In genomic region chr4:121823505-121824170, GRCh38 we compare ENCODE assay signal across 1 cellular context.
TF ChIP-seq lines count a peak whose summit lies in the region.

TSS of gene CCNA2 (minus strand) at chr4:121823883. CDS start at chr4:121823628, 255 bp downstream.

TF ChIP-seq in HepG2, 621 proteins besides CTCF, POLR2A, EP300 and RAD21 (continued from another document and continues in another):
- TF ChIP-seq ZBTB44 (CRISPR knock-in tag; IDR thresholded peaks at IDR 0.05) (no peak), IKZF4 (CRISPR knock-in tag; IDR thresholded peaks at IDR 0.05; ENCODE audit: borderline replicate concordance, low read depth, not compliant biosample characterization) (no peak), ZNF644 (CRISPR knock-in tag; IDR thresholded peaks at IDR 0.05; ENCODE audit: low read depth) (no peak), DNMT1 (CRISPR knock-in tag; IDR thresholded peaks at IDR 0.05) (no peak), ZNF614 (CRISPR knock-in tag; IDR thresholded peaks at IDR 0.05; ENCODE audit: borderline replicate concordance) (no peak), NR2F2 (IDR thresholded peaks at IDR 0.05; ENCODE audit: borderline replicate concordance, low read depth) (no peak; the same call in 1 of the 2 replicates), FOXJ3 (CRISPR knock-in tag; IDR thresholded peaks at IDR 0.05; ENCODE audit: borderline replicate concordance) (peak; percentile 79; the same call in 1 of the 2 replicates), ZSCAN12 (CRISPR knock-in tag; IDR thresholded peaks at IDR 0.05) (no peak), ATF1 (CRISPR knock-in tag; IDR thresholded peaks at IDR 0.05) (peak; percentile 99), SIX1 (CRISPR knock-in tag; IDR thresholded peaks at IDR 0.05; ENCODE audit: borderline replicate concordance) (no peak), ZNF800 (CRISPR knock-in tag; IDR thresholded peaks at IDR 0.05) (no peak; the same call in 1 of the 2 replicates), SNAPC2 (CRISPR knock-in tag; IDR thresholded peaks at IDR 0.05) (no peak), ZBTB37 (CRISPR knock-in tag; IDR thresholded peaks at IDR 0.05) (no peak), HNRNPL (IDR thresholded peaks at IDR 0.05; ENCODE audit: low read depth, low read length) (0 out of 2 replicates have a peak, but pooled peaks have one; percentile 20), ETS1 (CRISPR knock-in tag; IDR thresholded peaks at IDR 0.05) (no peak), NRL (CRISPR knock-in tag; IDR thresholded peaks at IDR 0.05; ENCODE audit: borderline replicate concordance) (peak; percentile 71; the same call in 1 of the 2 replicates), SMYD3 (CRISPR knock-in tag; IDR thresholded peaks at IDR 0.05) (no peak), ZNF780A (CRISPR knock-in tag; IDR thresholded peaks at IDR 0.05) (no peak), ZNF777 (CRISPR knock-in tag; IDR thresholded peaks at IDR 0.05) (peak; percentile 92), ZNF781 (CRISPR knock-in tag; IDR thresholded peaks at IDR 0.05; ENCODE audit: borderline replicate concordance, not compliant biosample characterization) (peak; percentile 44), MAZ (IDR thresholded peaks at IDR 0.05; ENCODE audit: borderline replicate concordance, low read depth, low read length) (0 out of 2 replicates have a peak, but pooled peaks have one; percentile 20), MAZ (CRISPR knock-in tag; IDR thresholded peaks at IDR 0.05; ENCODE audit: low read depth) (peak; percentile 70; the same call in 1 of the 2 replicates), MBD4 (IDR thresholded peaks at IDR 0.05; ENCODE audit: borderline replicate concordance, low read length) (no peak), PAXIP1 (CRISPR knock-in tag; conservative IDR thresholded peaks at IDR 0.05) (peak; percentile 39), KMT2A (CRISPR knock-in tag; IDR thresholded peaks at IDR 0.05) (peak; percentile 96), RFX3 (CRISPR knock-in tag; IDR thresholded peaks at IDR 0.05) (no peak), ESRRA (CRISPR knock-in tag; IDR thresholded peaks at IDR 0.05; ENCODE audit: low read depth) (0 out of 2 replicates have a peak, but pooled peaks have one; percentile 14), ZBTB2 (CRISPR knock-in tag; IDR thresholded peaks at IDR 0.05; ENCODE audit: low read depth) (peak; percentile 74), FOSL2 (CRISPR knock-in tag; IDR thresholded peaks at IDR 0.05) (no peak), NAIF1 (CRISPR knock-in tag; IDR thresholded peaks at IDR 0.05; ENCODE audit: borderline replicate concordance) (no peak), PITX1 (CRISPR knock-in tag; IDR thresholded peaks at IDR 0.05) (0 out of 2 replicates have a peak, but pooled peaks have one; percentile 44), ZNF878 (CRISPR knock-in tag; IDR thresholded peaks at IDR 0.05) (peak; percentile 70; the same call in 1 of the 2 replicates), TBX3 (IDR thresholded peaks at IDR 0.05; ENCODE audit: borderline replicate concordance) (no peak), CERS6 (CRISPR knock-in tag; IDR thresholded peaks at IDR 0.05) (peak; percentile 84; the same call in 1 of the 2 replicates), PRDM10 (CRISPR knock-in tag; IDR thresholded peaks at IDR 0.05; ENCODE audit: low read depth) (peak; percentile 53; the same call in 1 of the 2 replicates), BCL3 (CRISPR knock-in tag; IDR thresholded peaks at IDR 0.05) (peak; percentile 66; the same call in 1 of the 2 replicates), ZNF776 (CRISPR knock-in tag; IDR thresholded peaks at IDR 0.05) (no peak)
